8 cellular contexts compared by ENCODE assay signal in the genomic region with DNA sequence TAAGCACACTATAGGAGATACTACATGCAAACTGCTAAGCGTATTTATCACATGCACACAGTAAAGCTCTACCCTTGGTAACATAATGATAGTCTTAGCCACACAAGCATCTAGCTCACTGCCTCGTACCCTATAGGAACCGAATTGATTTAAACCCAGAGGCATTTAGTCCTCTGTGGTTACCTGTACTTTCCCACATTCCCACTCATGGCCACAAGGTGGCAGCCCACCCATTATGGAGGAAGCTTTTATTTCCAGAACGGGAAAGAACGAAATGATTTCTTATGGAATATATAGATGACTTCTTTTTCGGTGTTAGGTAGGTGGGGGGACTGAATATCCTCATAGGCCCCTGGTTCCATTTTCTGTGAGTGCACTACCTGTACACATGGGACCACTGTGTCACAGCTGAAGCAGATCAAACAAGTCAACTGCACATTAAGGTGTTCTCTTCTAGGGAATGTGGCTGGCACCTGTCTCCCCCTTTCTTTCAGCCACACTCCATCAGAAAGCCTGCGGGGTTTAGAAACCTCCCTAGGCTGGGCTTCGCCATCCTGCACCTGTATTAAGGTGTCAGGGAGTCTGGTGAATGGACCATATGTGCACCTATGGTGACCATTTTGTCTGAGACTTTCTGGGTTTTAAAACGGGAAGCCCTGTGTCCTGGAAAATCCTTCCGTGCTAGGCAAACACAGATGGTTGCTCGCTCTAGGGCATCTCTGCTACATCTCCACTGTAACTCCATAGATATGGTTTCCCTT.
A peak's percentile ranks its signal among the peaks of the same experiment; 100 is the strongest.
DNase-seq lines count a peak whose midpoint lies in the region; ATAC-seq and TF ChIP-seq lines count a peak whose summit lies in the region.

No MANE protein-coding gene starts in this region.

- TF ChIP-seq CTCF in 22Rv1 (IDR thresholded peaks at IDR 0.05) (peak; percentile 92), GM12874 (IDR thresholded peaks at IDR 0.05; ENCODE audit: insufficient read depth, low read depth, low read length) (peak; percentile 66), fibroblast of lung (conservative IDR thresholded peaks at IDR 0.05 in 1 of 2, IDR thresholded peaks at IDR 0.05 in 1 of 2; ENCODE audit: low read depth in 1 of 2, low read length in 2 of 2) (peak; percentile 88 to 89), neural progenitor cell (IDR thresholded peaks at IDR 0.05) (peak; percentile 99), thoracic aorta (IDR thresholded peaks at IDR 0.05) (peak; percentile 91)

- H3K36me3 ChIP-seq in fibroblast of lung (ENCODE audit: control insufficient read depth, insufficient read depth, low read length) (no peaks in the 10 kb centered on the region), neural progenitor cell (no peaks in the 10 kb centered on the region), thoracic aorta (no peaks in the 10 kb centered on the region)

- H3K27ac Mint-ChIP-seq in neural progenitor cell = no peak overlapping the region

- H3K9me3 Mint-ChIP-seq in neural progenitor cell = no peaks in the 10 kb centered on the region

- H2AFZ ChIP-seq in fibroblast of lung (ENCODE audit: low read length) (no peak overlapping the region), neural progenitor cell (replicated peaks) (no peak overlapping the region)

- H3K27ac ChIP-seq in 22Rv1 = no peak overlapping the region
- no peak overlapping the region for H3K27ac ChIP-seq in fibroblast of lung (ENCODE audit: insufficient read depth, low read length)
- H3K27ac ChIP-seq in neural progenitor cell = no peak overlapping the region
- no peak overlapping the region for H3K27ac ChIP-seq in thoracic aorta

- peaks cover 25% of the 10 kb centered on the region for H3K4me1 Mint-ChIP-seq in neural progenitor cell

- no peak overlapping the region for H3K4me3 Mint-ChIP-seq in neural progenitor cell

- no peaks in the 10 kb centered on the region for H3K36me3 Mint-ChIP-seq in neural progenitor cell

- H3K4me3 ChIP-seq in fibroblast of lung (replicated peaks in 1 of 4; ENCODE audit: control extremely low read depth in 1 of 4, insufficient read depth in 1 of 4, low read depth in 3 of 4, low read length in 4 of 4) (no peak overlapping the region), neural progenitor cell (no peak overlapping the region), thoracic aorta (no peak overlapping the region)

- no peaks in the 10 kb centered on the region for H3K79me2 ChIP-seq in fibroblast of lung (ENCODE audit: control insufficient read depth, insufficient read depth, low read length)
- no peaks in the 10 kb centered on the region for H3K79me2 ChIP-seq in neural progenitor cell (ENCODE audit: low read depth)

- peaks cover 6% of the 10 kb centered on the region for H3F3A ChIP-seq in neural progenitor cell (ENCODE audit: low read depth)

- DNase-seq in NCI-H774 (lab: John Stamatoyannopoulos, UW) (peak; percentile 28), fibroblast of lung (ENCODE audit: low read depth in 2 of 2) (peak; percentile 47 to 71), neural progenitor cell (ENCODE audit: low spot score) (peak; percentile 79), thoracic aorta (ENCODE audit: low spot score) (peak; percentile 46)
- peak; percentile 81 for DNase-seq in activated CD8-positive, alpha-beta memory T cell treated with anti-CD3 and anti-CD28 coated beads, Interleukin-2, amount 50 U/mL, for 48 hours

- H3K9ac ChIP-seq in fibroblast of lung (ENCODE audit: insufficient read depth, low read length) (no peak overlapping the region), neural progenitor cell (no peak overlapping the region)

- ATAC-seq in HG03378 (IDR thresholded peaks at IDR 0.05; ENCODE audit: unreplicated experiment) = peak; percentile 66
- no peak for ATAC-seq in thoracic aorta (ENCODE audit: insufficient number of reproducible peaks, low FRiP score, low read depth)

- no peak overlapping the region for H3K4me2 ChIP-seq in fibroblast of lung (ENCODE audit: extremely low read depth, insufficient read depth, low read length)
- no peak overlapping the region for H3K4me2 ChIP-seq in neural progenitor cell

- H3K9me3 ChIP-seq in fibroblast of lung (ENCODE audit: control insufficient read depth, insufficient read depth, low read depth, low read length) (no peaks in the 10 kb centered on the region), neural progenitor cell (ENCODE audit: low read depth) (no peaks in the 10 kb centered on the region), thoracic aorta (no peaks in the 10 kb centered on the region)

- peaks cover 5% of the 10 kb centered on the region for H3K27me3 Mint-ChIP-seq in neural progenitor cell (ENCODE audit: insufficient read depth, low read depth)

- no peaks in the 10 kb centered on the region for H4K20me1 ChIP-seq in fibroblast of lung (ENCODE audit: control insufficient read depth, extremely low read depth, insufficient read depth, low read length)
- no peaks in the 10 kb centered on the region for H4K20me1 ChIP-seq in neural progenitor cell (ENCODE audit: low read depth)

- H3K27me3 ChIP-seq in fibroblast of lung (ENCODE audit: control insufficient read depth, insufficient read depth, low read length) (peaks cover 2% of the 10 kb centered on the region), neural progenitor cell (no peaks in the 10 kb centered on the region), thoracic aorta (replicated peaks; ENCODE audit: insufficient read depth) (no peaks in the 10 kb centered on the region)

- H3K4me1 ChIP-seq in fibroblast of lung (ENCODE audit: control insufficient read depth, extremely low read depth, insufficient read depth, low read length) (no peaks in the 10 kb centered on the region), neural progenitor cell (peaks cover 16% of the 10 kb centered on the region), thoracic aorta (ENCODE audit: control insufficient read depth in 1 of 2, low read depth in 2 of 2) (peaks cover 0 to 19% of the 10 kb centered on the region in 2 donors)

Comparison
In these comparisons a context has a peak if more than half of its experiments do, and no peak if none do; other contexts are left out.
1. DNase-seq: peak in every context shown above with its lines; median percentile 81 in activated CD8-positive, alpha-beta memory T cell treated with anti-CD3 and anti-CD28 coated beads, Interleukin-2, amount 50 U/mL, for 48 hours; 79 in neural progenitor cell; 59 in fibroblast of lung; 46 in thoracic aorta; 28 in NCI-H774.